In the genomic region with DNA sequence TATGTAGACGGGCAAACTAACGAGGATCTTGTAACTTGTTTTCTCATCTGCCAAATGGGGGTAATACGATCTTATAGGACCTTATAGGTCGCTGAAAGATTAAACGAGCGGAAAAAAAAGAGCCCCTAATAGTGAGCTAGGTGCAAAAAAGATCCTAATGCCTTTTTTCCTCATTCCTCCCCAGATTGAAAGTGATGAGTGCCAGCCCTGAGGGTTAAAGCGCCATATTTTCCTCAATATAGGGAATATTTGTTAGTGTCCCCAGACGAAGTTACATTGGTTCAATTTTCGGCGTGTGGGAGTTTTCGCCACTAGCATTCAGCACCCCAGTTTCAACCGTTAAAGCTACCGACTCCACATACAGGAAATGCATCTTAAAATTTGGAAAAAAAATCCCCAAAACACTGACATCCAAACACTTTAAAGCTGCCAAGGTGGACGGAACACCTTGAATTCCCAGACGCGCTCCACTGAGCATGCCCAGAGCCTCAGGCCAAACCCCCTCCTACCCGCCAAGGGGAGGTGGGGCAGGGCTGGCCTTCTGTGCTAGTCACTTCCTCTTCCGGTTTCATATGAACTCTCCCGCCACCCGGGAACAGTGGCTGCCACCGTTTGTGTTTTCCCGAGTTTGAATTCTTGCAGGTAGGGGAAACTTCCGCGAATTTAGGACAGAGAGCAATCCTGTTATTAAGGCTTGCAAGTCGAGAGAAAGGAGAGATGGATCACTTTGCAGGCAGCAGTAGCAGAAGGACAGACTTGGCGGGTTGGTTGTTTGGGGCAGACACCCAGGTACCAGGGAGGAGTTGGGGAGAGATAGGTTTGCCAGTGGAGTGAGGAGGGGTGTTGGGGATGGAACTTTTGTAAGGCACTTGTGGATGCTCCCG, we compare ENCODE assay signal across 8 cellular contexts. TPM values are rescaled to one million over a fixed set of nuclear protein-coding genes. Genes with fewer than 3 reads are reported as not detected.
DNase-seq lines count a peak whose midpoint lies in the region; ATAC-seq and TF ChIP-seq lines count a peak whose summit lies in the region.

A gene with protein sequence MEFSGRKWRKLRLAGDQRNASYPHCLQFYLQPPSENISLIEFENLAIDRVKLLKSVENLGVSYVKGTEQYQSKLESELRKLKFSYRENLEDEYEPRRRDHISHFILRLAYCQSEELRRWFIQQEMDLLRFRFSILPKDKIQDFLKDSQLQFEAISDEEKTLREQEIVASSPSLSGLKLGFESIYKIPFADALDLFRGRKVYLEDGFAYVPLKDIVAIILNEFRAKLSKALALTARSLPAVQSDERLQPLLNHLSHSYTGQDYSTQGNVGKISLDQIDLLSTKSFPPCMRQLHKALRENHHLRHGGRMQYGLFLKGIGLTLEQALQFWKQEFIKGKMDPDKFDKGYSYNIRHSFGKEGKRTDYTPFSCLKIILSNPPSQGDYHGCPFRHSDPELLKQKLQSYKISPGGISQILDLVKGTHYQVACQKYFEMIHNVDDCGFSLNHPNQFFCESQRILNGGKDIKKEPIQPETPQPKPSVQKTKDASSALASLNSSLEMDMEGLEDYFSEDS (plus strand): TSS at position 571 of the 884 bp plus-strand sequence. CDS start 816 bp downstream, outside the sequence.

- H3K27me3 ChIP-seq in Panc1 (ENCODE audit: control insufficient read depth, insufficient read depth, low read length) (no peaks in the 10 kb centered on the region), esophagus squamous epithelium (no peaks in the 10 kb centered on the region), muscle layer of duodenum (ENCODE audit: low read depth, low read length) (no peaks in the 10 kb centered on the region)

- CTCF ChIA-PET in Panc1 (lab: Charles Lee) = interaction anchor here (0.6 to 1.2 kb wide), 6 partner anchors 127 to 447 kb away, joined by 3 to 6 read pairs (median 4); partner anchors contain the start of gene BEND6

- in situ Hi-C loops in Panc1 (cut with HindIII; ENCODE audit: low pct_unique_long_range_greater_than_20kb, low sequenced_read_pairs) = no loop called here

- DNase-seq in DMS53 treated with DMSO at 0.1 percent for 48 hours (lab: John Stamatoyannopoulos, UW; ENCODE audit: unreplicated experiment) (peak; percentile 85), KG1 (lab: John Stamatoyannopoulos, UW) (peak; percentile 58), Panc1 (ENCODE audit: low read depth, low spot score) (peak; percentile 80), esophagus squamous epithelium (lab: John Stamatoyannopoulos, UW) (peak; percentile 42)
- DNase-seq in activated T-cell treated with anti-CD3 and anti-CD28 coated beads, Interleukin-2, amount 50 U/mL, for 48 hours = peak; percentile 87 to 88
- peak; percentile 65 for DNase-seq in stimulated activated CD8-positive, alpha-beta memory T cell treated with anti-CD3 and anti-CD28 coated beads, Interleukin-7, amount 100 ng/mL, for 24 hours (ENCODE audit: low read depth)

- WGBS in esophagus squamous epithelium, 2 donors = 0% methylated on average over 22 to 27 of the region's 27 CpGs

- no peak for TF ChIP-seq CTCF in Panc1 (IDR thresholded peaks at IDR 0.05)
- peak in 2 of 6 experiments; percentile 4 to 39 for TF ChIP-seq CTCF in esophagus squamous epithelium (IDR thresholded peaks at IDR 0.05)

- H3K9me3 ChIP-seq in Panc1 (ENCODE audit: control insufficient read depth, insufficient read depth, low read depth, low read length) (no peaks in the 10 kb centered on the region), esophagus squamous epithelium (no peaks in the 10 kb centered on the region), muscle layer of duodenum (ENCODE audit: control insufficient read depth in 1 of 2, low read length in 2 of 2) (no peaks in the 10 kb centered on the region)

- H3K36me3 ChIP-seq in Panc1 (ENCODE audit: control insufficient read depth, insufficient read depth, low read length) (peaks cover 22% of the 10 kb centered on the region), esophagus squamous epithelium (peaks cover 0 to 30% (median 10%) of the 10 kb centered on the region in 3 donors), muscle layer of duodenum (ENCODE audit: control insufficient read depth in 1 of 2, insufficient read depth in 2 of 2, low read length in 2 of 2) (peaks cover 6 to 26% of the 10 kb centered on the region in 2 donors)

- H3K4me1 ChIP-seq in Panc1 (ENCODE audit: control insufficient read depth, insufficient read depth, low read length) (peaks cover 47% of the 10 kb centered on the region), esophagus squamous epithelium (peaks cover 16 to 37% (median 19%) of the 10 kb centered on the region in 3 donors), muscle layer of duodenum (ENCODE audit: control insufficient read depth in 1 of 2, insufficient read depth in 2 of 2, low read length in 2 of 2) (peaks cover 4 to 12% of the 10 kb centered on the region in 2 donors)

- POLR2A ChIA-PET in Panc1 (lab: Charles Lee) = interaction anchor here (0.6 to 0.7 kb wide), 2 partner anchors 94 to 483 kb away, joined by 3 to 4 read pairs; no protein-coding TSS in a partner anchor

- ATAC-seq in GM21723 (IDR thresholded peaks at IDR 0.05; ENCODE audit: unreplicated experiment) = peak; percentile 91
- peak; percentile 92 for ATAC-seq in Panc1

- intact Hi-C loops in Panc1 (cut with micrococcal nuclease; ENCODE audit: unreplicated experiment) (loop anchor here (2.0 to 5.0 kb wide), 2 partner anchors 360 to 415 kb away; partner anchors contain the start of gene BEND6), esophagus squamous epithelium (cut with DNase I) (loop anchor here (5.0 to 10.0 kb wide), 2 partner anchors 360 to 413 kb away; partner anchors contain the start of gene BEND6)

- H3K4me3 ChIP-seq in Panc1 (ENCODE audit: low read depth in 2 of 2, low read length in 2 of 2) (peak within 1 kb of the TSS; percentile 77 to 91), esophagus squamous epithelium (peak within 1 kb of the TSS; percentile 44 to 84 (median 68)), muscle layer of duodenum (ENCODE audit: low read depth in 1 of 2, low read length in 2 of 2) (peak within 1 kb of the TSS; percentile 90 to 91)

- BruUV-seq in Panc1 (replicated peaks; lab: Mats Ljungman, UMichigan) = no TSS peak

- TF ChIP-seq POLR2A in esophagus squamous epithelium (IDR thresholded peaks at IDR 0.05) = peak in 1 of 4 donors; percentile 10

- H3K27ac ChIP-seq in Panc1 (ENCODE audit: low read length) (peak within 1 kb of the TSS; percentile 94), esophagus squamous epithelium (peak within 1 kb of the TSS; percentile 67 to 85 (median 72)), muscle layer of duodenum (ENCODE audit: low read length) (peak within 1 kb of the TSS; percentile 76)

RNA-seq across cellular contexts. Expression of the gene that starts here (rescaled TPM):
- total RNA-seq in Panc1 (2021; ENCODE audit: unreplicated experiment) (30.7 TPM), esophagus squamous epithelium (10 to 100 TPM in 2 of 4 donors, 1 to 10 TPM in 2; 4.1 to 10.9 (median 9.8) TPM)
- 8.0 TPM for polyA plus RNA-seq in Panc1 (2012; ENCODE audit: insufficient read length)

Comparison
In these comparisons a context has a peak if more than half of its experiments do, and no peak if none do; other contexts are left out.
1. Peak in every context shown above with its lines: DNase-seq, ATAC-seq, H3K4me3 ChIP-seq and H3K27ac ChIP-seq.